ENCODE assay signal across 7 cellular contexts in genomic region chr4:66561465-66562053, GRCh38.
A peak's percentile ranks its signal among the peaks of the same experiment; 100 is the strongest.
DNase-seq lines count a peak whose midpoint lies in the region; ATAC-seq, FAIRE-seq and TF ChIP-seq lines count a peak whose summit lies in the region.
"Not testable (repeated sequence)": the region's sequence is repeated elsewhere in the genome, so short reads cannot be mapped to it uniquely, and the experiment has no call there.

No MANE protein-coding gene starts in this region.

- peaks cover 57% of the 10 kb centered on the region for H3K4me1 Mint-ChIP-seq in osteocyte (ENCODE audit: unreplicated experiment)
- H3K4me1 Mint-ChIP-seq in stimulated activated naive CD8-positive, alpha-beta T cell treated with anti-CD3 and anti-CD28 coated beads, Interleukin-15, amount 100 ng/mL, for 72 hours, result not testable (repeated sequence)

- not testable (repeated sequence) for H3K4me3 Mint-ChIP-seq in osteocyte (ENCODE audit: unreplicated experiment); stimulated activated naive CD8-positive, alpha-beta T cell treated with anti-CD3 and anti-CD28 coated beads, Interleukin-15, amount 100 ng/mL, for 72 hours

- not testable (repeated sequence) for H3K9me1 ChIP-seq in keratinocyte (ENCODE audit: control insufficient read depth, extremely low read depth, insufficient read depth, low read length)

- not testable (repeated sequence) for TF ChIP-seq CTCF in HEK293 (tag by site-specific recombination; IDR thresholded peaks at IDR 0.05); keratinocyte (optimal IDR thresholded peaks at IDR 0.05 in 1 of 3, IDR thresholded peaks at IDR 0.05 in 1 of 3, conservative IDR thresholded peaks at IDR 0.05 in 1 of 3; ENCODE audit: extremely low read depth in 1 of 3, insufficient read depth in 2 of 3, low read length in 3 of 3); osteocyte (IDR thresholded peaks at IDR 0.05)

- H4K91ac ChIP-seq in mesenchymal stem cell (ENCODE audit: low read length), result not testable (repeated sequence)

- H3K4me1 ChIP-seq in HEK293 (ENCODE audit: control insufficient read depth, insufficient read depth, low read length); mesenchymal stem cell (ENCODE audit: control insufficient read depth, insufficient read depth, low read depth, low read length): not testable (repeated sequence)
- H3K4me1 ChIP-seq in keratinocyte (ENCODE audit: control insufficient read depth, extremely low read depth, insufficient read depth, low read length), result peaks cover 16% of the 10 kb centered on the region

- H3K9me3 Mint-ChIP-seq in osteocyte (ENCODE audit: unreplicated experiment); stimulated activated naive CD8-positive, alpha-beta T cell treated with anti-CD3 and anti-CD28 coated beads, Interleukin-15, amount 100 ng/mL, for 72 hours: not testable (repeated sequence)

- H2BK5ac ChIP-seq in mesenchymal stem cell (ENCODE audit: low read depth, low read length, poor library complexity, severe bottlenecking), result not testable (repeated sequence)

- dilution Hi-C loops in keratinocyte (cut with MboI; ENCODE audit: extremely low pct_ligation_motif_present, low sequenced_read_pairs), result not testable (repeated sequence)

- DNase-seq in activated gamma-delta T cell (lab: John Stamatoyannopoulos, UW), result peak; percentile 7
- not testable (repeated sequence) for DNase-seq in epithelial cell of prostate (ENCODE audit: low read depth, low spot score); keratinocyte (ENCODE audit: low read depth, low spot score); mesenchymal stem cell; osteocyte (ENCODE audit: extremely low spot score, unreplicated experiment); stimulated activated naive CD8-positive, alpha-beta T cell treated with anti-CD3 and anti-CD28 coated beads, Interleukin-15, amount 100 ng/mL, for 72 hours

- H3K4ac ChIP-seq in mesenchymal stem cell (ENCODE audit: low read depth in 1 of 2, low read length in 2 of 2), result not testable (repeated sequence)

- H3K9ac ChIP-seq in keratinocyte (ENCODE audit: control insufficient read depth, extremely low read depth, insufficient read depth, low read length); mesenchymal stem cell (ENCODE audit: low read length): not testable (repeated sequence)

- peak overlapping the region; percentile 92 for H3K27ac Mint-ChIP-seq in osteocyte (ENCODE audit: unreplicated experiment)
- not testable (repeated sequence) for H3K27ac Mint-ChIP-seq in stimulated activated naive CD8-positive, alpha-beta T cell treated with anti-CD3 and anti-CD28 coated beads, Interleukin-15, amount 100 ng/mL, for 72 hours

- peak; percentile 42 for ATAC-seq in stimulated activated naive CD8-positive, alpha-beta T cell treated with anti-CD3 and anti-CD28 coated beads, Interleukin-15, amount 100 ng/mL, for 72 hours

- not testable (repeated sequence) for H4K20me1 ChIP-seq in keratinocyte (ENCODE audit: control insufficient read depth, extremely low read depth, insufficient read depth, low read length)

- H2BK12ac ChIP-seq in mesenchymal stem cell (ENCODE audit: low read length in 2 of 2), result not testable (repeated sequence)

- not testable (repeated sequence) for H3K79me2 ChIP-seq in keratinocyte (ENCODE audit: control insufficient read depth, insufficient read depth, low read length)

- not testable (repeated sequence) for H2AFZ ChIP-seq in keratinocyte (ENCODE audit: control insufficient read depth, low read length); mesenchymal stem cell (ENCODE audit: low read depth, low read length)

- H3K4me2 ChIP-seq in keratinocyte (ENCODE audit: control insufficient read depth, extremely low read depth, insufficient read depth, low read depth, low read length), result peak overlapping the region; percentile 39
- H3K4me2 ChIP-seq in mesenchymal stem cell (ENCODE audit: low read length, poor library complexity, severe bottlenecking), result not testable (repeated sequence)

- not testable (repeated sequence) for H3K4me3 ChIP-seq in HEK293 (ENCODE audit: low read depth, low read length); keratinocyte (ENCODE audit: control insufficient read depth in 2 of 3, extremely low read depth in 1 of 3, insufficient read depth in 2 of 3, low read depth in 1 of 3, low read length in 3 of 3); mesenchymal stem cell (ENCODE audit: insufficient read depth in 1 of 2, low read depth in 1 of 2, low read length in 2 of 2)

- not testable (repeated sequence) for H3K36me3 ChIP-seq in HEK293 (ENCODE audit: control insufficient read depth in 2 of 2, insufficient read depth in 1 of 2, low read length in 2 of 2); keratinocyte (ENCODE audit: control insufficient read depth in 2 of 2, extremely low read depth in 1 of 2, insufficient read depth in 2 of 2, low read length in 2 of 2); mesenchymal stem cell (ENCODE audit: control insufficient read depth in 1 of 2, insufficient read depth in 2 of 2, low read depth in 1 of 2, low read length in 2 of 2)

- not testable (repeated sequence) for H3K79me1 ChIP-seq in mesenchymal stem cell (replicated peaks; ENCODE audit: low read length, poor library complexity, severe bottlenecking)

- not testable (repeated sequence) for H2BK15ac ChIP-seq in mesenchymal stem cell (ENCODE audit: low read depth, poor library complexity, severe bottlenecking)

- not testable (repeated sequence) for FAIRE-seq in keratinocyte (lab: Jason Lieb, UNC)

- H2BK120ac ChIP-seq in mesenchymal stem cell (ENCODE audit: low read depth, low read length), result peak overlapping the region; percentile 8

- not testable (repeated sequence) for H3K9me3 ChIP-seq in HEK293 (ENCODE audit: control insufficient read depth, insufficient read depth, low read depth, low read length); keratinocyte (ENCODE audit: control insufficient read depth, low read depth, low read length); mesenchymal stem cell (ENCODE audit: control insufficient read depth, low read length)

- POLR2A ChIA-PET in HEK293 (lab: Yijun Ruan, JAX), result not testable (repeated sequence)

- CTCF ChIA-PET in HEK293 (lab: Yijun Ruan, JAX), result not testable (repeated sequence)

- 98% methylated on average over 42 of the region's 42 CpGs for WGBS in mesenchymal stem cell

- not testable (repeated sequence) for H3K36me3 Mint-ChIP-seq in osteocyte (ENCODE audit: unreplicated experiment)

- not testable (repeated sequence) for H4K8ac ChIP-seq in mesenchymal stem cell (ENCODE audit: low read length)

- H3K14ac ChIP-seq in mesenchymal stem cell (ENCODE audit: low read length in 2 of 2), result not testable (repeated sequence)

- not testable (repeated sequence) for H2AK5ac ChIP-seq in mesenchymal stem cell (ENCODE audit: low read length, severe bottlenecking)

- H3K23ac ChIP-seq in mesenchymal stem cell (ENCODE audit: low read length in 2 of 2), result not testable (repeated sequence)

- not testable (repeated sequence) for H3K27me3 Mint-ChIP-seq in osteocyte (ENCODE audit: unreplicated experiment); stimulated activated naive CD8-positive, alpha-beta T cell treated with anti-CD3 and anti-CD28 coated beads, Interleukin-15, amount 100 ng/mL, for 72 hours

- not testable (repeated sequence) for H3K18ac ChIP-seq in mesenchymal stem cell (ENCODE audit: low read depth in 1 of 2, low read length in 2 of 2)

- not testable (repeated sequence) for H3K27ac ChIP-seq in HEK293 (ENCODE audit: extremely low read depth, low read depth, low read length); keratinocyte (ENCODE audit: control insufficient read depth, insufficient read depth, low read length); mesenchymal stem cell (ENCODE audit: low read length, poor library complexity, severe bottlenecking)
- H3K27ac ChIP-seq in epithelial cell of prostate, result peak overlapping the region; percentile 44

- H3K27me3 ChIP-seq in keratinocyte (ENCODE audit: control insufficient read depth, extremely low read depth, insufficient read depth, low read length); mesenchymal stem cell (ENCODE audit: control insufficient read depth in 1 of 2, insufficient read depth in 1 of 2, low read length in 2 of 2): not testable (repeated sequence)

TF ChIP-seq in HEK293, 187 proteins besides CTCF, POLR2A, EP300 and RAD21:
- TF ChIP-seq ZBTB8A (tag by site-specific recombination; IDR thresholded peaks at IDR 0.05) (peak; percentile 26; the same call in 1 of the 2 replicates), ZNF202 (tag by site-specific recombination; IDR thresholded peaks at IDR 0.05; ENCODE audit: borderline replicate concordance) (peak; percentile 72)
